In genomic region chr10:27542324-27542723, GRCh38 we compare ENCODE assay signal across 18 cellular contexts.
"Had no signal": no experiment of that assay in that cellular context is flagged by ENCODE, and none has a peak within 500 bp of the region (broad histone marks: within the 10 kb centered on the region; RNA-seq: fewer than 3 reads in every experiment).

No MANE protein-coding gene starts in this region.

- H3K4me3 ChIP-seq: body of pancreas, coronary artery, left lung, neural progenitor cell, psoas muscle, suprapubic skin, transverse colon had no signal

- H3K27ac Mint-ChIP-seq: activated CD4-positive, alpha-beta T cell treated with anti-CD3 and anti-CD28 coated beads, Interleukin-2, amount 10 ng/mL, durations not matched to agents 24 days and 14 days; activated naive CD8-positive, alpha-beta T cell treated with anti-CD3 and anti-CD28 coated beads, Interleukin-2, amount 10 ng/mL, durations not matched to agents 7 days and 5 days; mesothelial cell of epicardium; neural progenitor cell had no signal

- H3K36me3 ChIP-seq: neural progenitor cell had no signal

- H3K27me3 Mint-ChIP-seq: activated CD4-positive, alpha-beta T cell treated with anti-CD3 and anti-CD28 coated beads, Interleukin-2, amount 10 ng/mL, durations not matched to agents 24 days and 14 days; activated naive CD8-positive, alpha-beta T cell treated with anti-CD3 and anti-CD28 coated beads, Interleukin-2, amount 10 ng/mL, durations not matched to agents 7 days and 5 days; stimulated activated naive CD8-positive, alpha-beta T cell treated with anti-CD3 and anti-CD28 coated beads, Interleukin-15, amount 100 ng/mL, for 72 hours had no signal

- H3K4me3 Mint-ChIP-seq: activated CD4-positive, alpha-beta T cell treated with anti-CD3 and anti-CD28 coated beads, Interleukin-2, amount 10 ng/mL, durations not matched to agents 24 days and 14 days; activated naive CD8-positive, alpha-beta T cell treated with anti-CD3 and anti-CD28 coated beads, Interleukin-2, amount 10 ng/mL, durations not matched to agents 7 days and 5 days; mesothelial cell of epicardium; neural progenitor cell; stimulated activated naive CD8-positive, alpha-beta T cell treated with anti-CD3 and anti-CD28 coated beads, Interleukin-15, amount 100 ng/mL, for 72 hours had no signal

- H3K4me1 ChIP-seq: body of pancreas, neural progenitor cell, psoas muscle had no signal

- H3K4me1 Mint-ChIP-seq: mesothelial cell of epicardium had no signal

- H3K9me3 Mint-ChIP-seq: activated CD4-positive, alpha-beta T cell treated with anti-CD3 and anti-CD28 coated beads, Interleukin-2, amount 10 ng/mL, durations not matched to agents 24 days and 14 days; activated naive CD8-positive, alpha-beta T cell treated with anti-CD3 and anti-CD28 coated beads, Interleukin-2, amount 10 ng/mL, durations not matched to agents 7 days and 5 days; mesothelial cell of epicardium; neural progenitor cell; stimulated activated naive CD8-positive, alpha-beta T cell treated with anti-CD3 and anti-CD28 coated beads, Interleukin-15, amount 100 ng/mL, for 72 hours had no signal

- H3K4me2 ChIP-seq: neural progenitor cell had no signal

- H3K27me3 ChIP-seq: body of pancreas, left lung, neural progenitor cell, suprapubic skin, transverse colon had no signal

- H3K9me3 ChIP-seq: body of pancreas, left lung, psoas muscle, suprapubic skin, transverse colon had no signal

- H3K27ac ChIP-seq: body of pancreas, coronary artery, left lung, neural progenitor cell, psoas muscle, suprapubic skin, transverse colon had no signal

- H2AFZ ChIP-seq: neural progenitor cell had no signal

- DNase-seq: activated CD4-positive, alpha-beta T cell treated with anti-CD3 and anti-CD28 coated beads, Interleukin-2, amount 10 ng/mL, durations not matched to agents 24 days and 14 days; activated gamma-delta T cell; activated naive CD8-positive, alpha-beta T cell treated with anti-CD3 and anti-CD28 coated beads, Interleukin-2, amount 10 ng/mL, durations not matched to agents 7 days and 5 days; activated T-cell treated with anti-CD3 and anti-CD28 coated beads, Interleukin-2, amount 50 U/mL, for 48 hours; body of pancreas; caudate nucleus; hypothalamus; left lung; psoas muscle; right cardiac atrium; stimulated activated naive CD8-positive, alpha-beta T cell treated with anti-CD3 and anti-CD28 coated beads, Interleukin-15, amount 100 ng/mL, for 72 hours; T-helper 1 cell; T1000; transverse colon had no signal

- ATAC-seq: body of pancreas; right cardiac atrium; stimulated activated naive CD8-positive, alpha-beta T cell treated with anti-CD3 and anti-CD28 coated beads, Interleukin-15, amount 100 ng/mL, for 72 hours had no signal
